ENCODE assay signal across 8 cellular contexts in the genomic region with DNA sequence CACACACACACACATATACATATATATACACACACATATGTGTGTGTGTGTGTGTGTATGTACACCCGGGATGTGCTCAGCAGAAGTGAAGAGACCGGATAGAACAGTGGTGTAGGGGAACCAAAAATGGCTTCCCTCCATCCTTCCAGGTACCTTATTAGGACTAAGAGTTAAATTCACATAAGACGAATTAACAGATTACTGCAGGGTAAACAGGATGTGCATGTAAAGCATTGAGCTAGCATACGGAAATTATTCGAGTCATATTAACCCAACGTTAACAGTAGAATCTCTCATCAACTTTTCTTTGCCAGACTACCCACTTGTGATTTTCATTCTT. TPM values are rescaled to one million over a fixed set of nuclear protein-coding genes. Genes with fewer than 3 reads are reported as not detected.
A peak's percentile ranks its signal among the peaks of the same experiment; 100 is the strongest.
DNase-seq lines count a peak whose midpoint lies in the region; ATAC-seq, FAIRE-seq and TF ChIP-seq lines count a peak whose summit lies in the region.

No MANE protein-coding gene starts in this region.

- no peak overlapping the region for H2AFZ ChIP-seq in HepG2 (ENCODE audit: low read length)

- no peak for TF ChIP-seq EP300 in HepG2 (IDR thresholded peaks at IDR 0.05; ENCODE audit: low read depth in 2 of 2, low read length in 2 of 2)
- no peak for TF ChIP-seq EP300 in HepG2 (CRISPR knock-in tag; IDR thresholded peaks at IDR 0.05; ENCODE audit: borderline replicate concordance)

- no peak overlapping the region for H3K4me3 Mint-ChIP-seq in activated CD4-positive, alpha-beta memory T cell treated with anti-CD3 and anti-CD28 coated beads, Interleukin-2, amount 10 ng/mL, durations not matched to agents 7 days and 5 days

- peaks cover 63% of the 10 kb centered on the region for H3K79me2 ChIP-seq in HepG2 (ENCODE audit: insufficient read depth, low read length)

- H3K27me3 ChIP-seq in H7 (ENCODE audit: control insufficient read depth, insufficient read depth, low read length) (no peaks in the 10 kb centered on the region), HepG2 (ENCODE audit: control insufficient read depth in 1 of 2, insufficient read depth in 2 of 2, low read length in 2 of 2) (peaks cover 0 to 4% of the 10 kb centered on the region in 2 experiments; a peak in 1 of 5 replicates)

- H3K4me1 Mint-ChIP-seq in activated CD4-positive, alpha-beta memory T cell treated with anti-CD3 and anti-CD28 coated beads, Interleukin-2, amount 10 ng/mL, durations not matched to agents 7 days and 5 days, result peaks cover 63% of the 10 kb centered on the region

- H3K9ac ChIP-seq in HepG2 (ENCODE audit: insufficient read depth, low read depth, low read length), result peak overlapping the region; percentile 93

- no peak for ATAC-seq in HepG2
- no peak for ATAC-seq in GM19452 (IDR thresholded peaks at IDR 0.05; ENCODE audit: unreplicated experiment)

- CTCF ChIA-PET in HepG2 (lab: Yijun Ruan, JAX; ENCODE audit: low intra/inter-chr PET ratio, low total read pairs), result no interaction called here
- CTCF ChIA-PET in activated CD4-positive, alpha-beta memory T cell treated with anti-CD3 and anti-CD28 coated beads, Interleukin-2, amount 10 ng/mL, durations not matched to agents 7 days and 5 days (lab: Charles Lee), result interaction anchor here (0.8 to 2.1 kb wide), 5 partner anchors 17 to 76 kb away, joined by 3 to 6 read pairs (median 4); a partner anchor contains a TSS

- no peaks in the 10 kb centered on the region for H3K9me3 Mint-ChIP-seq in activated CD4-positive, alpha-beta memory T cell treated with anti-CD3 and anti-CD28 coated beads, Interleukin-2, amount 10 ng/mL, durations not matched to agents 7 days and 5 days

- intact Hi-C loops in HepG2 (cut with micrococcal nuclease; ENCODE audit: unreplicated experiment), result loop anchor here (2.0 kb wide), 2 partner anchors 32 to 76 kb away; a partner anchor contains a TSS

- no peaks in the 10 kb centered on the region for H4K20me1 ChIP-seq in HepG2 (ENCODE audit: insufficient read depth, low read length)

- POLR2A ChIA-PET in HepG2 (lab: Yijun Ruan, JAX), result interaction anchor here (1.1 to 4.1 kb wide), 7 partner anchors 11 to 34 kb away, joined by 3 to 91 read pairs (median 4); a partner anchor contains a TSS
- POLR2A ChIA-PET in activated CD4-positive, alpha-beta memory T cell treated with anti-CD3 and anti-CD28 coated beads, Interleukin-2, amount 10 ng/mL, durations not matched to agents 7 days and 5 days (lab: Charles Lee), result interaction anchor here (0.6 to 4.1 kb wide), 16 partner anchors 11 to 1005 kb away, joined by 3 to 58 read pairs (median 6); a partner anchor contains a TSS

- H3K4me3 ChIP-seq in H7 (ENCODE audit: insufficient read depth, low read depth, low read length), result peak overlapping the region; percentile 100
- peak overlapping the region; percentile 92 to 94 (median 93) for H3K4me3 ChIP-seq in HepG2 (replicated peaks in 1 of 3; ENCODE audit: insufficient read depth in 1 of 3, low read depth in 2 of 3, low read length in 3 of 3)

- WGBS in HepG2 (ENCODE audit: low lambda C conversion rate), result 1% methylated on average over 6 of the region's 6 CpGs

- H3K36me3 ChIP-seq in H7 (replicated peaks; ENCODE audit: control insufficient read depth, insufficient read depth, low read length) (peaks cover 34% of the 10 kb centered on the region), HepG2 (replicated peaks in 1 of 2; ENCODE audit: control insufficient read depth in 1 of 2, insufficient read depth in 2 of 2, low read length in 2 of 2) (peaks cover 21 to 45% of the 10 kb centered on the region in 2 experiments)

- peak; percentile 14 for DNase-seq in A172 (ENCODE audit: low spot score)
- DNase-seq in H7, result peak; percentile 24
- no peak for DNase-seq in HepG2 (ENCODE audit: low spot score)
- DNase-seq in NCI-H1048 (lab: John Stamatoyannopoulos, UW), result no peak
- no peak for DNase-seq in activated CD4-positive, alpha-beta memory T cell treated with anti-CD3 and anti-CD28 coated beads, Interleukin-2, amount 10 ng/mL, durations not matched to agents 7 days and 5 days
- DNase-seq in NCI-H526 (lab: John Stamatoyannopoulos, UW), result no peak

- H3K27ac ChIP-seq in angular gyrus (ENCODE audit: low read depth, low read length) (peak overlapping the region; percentile 86), HepG2 (ENCODE audit: extremely low read length, insufficient read depth, low read length) (peak overlapping the region; percentile 88)

- no peak for TF ChIP-seq POLR2A in HepG2 (IDR thresholded peaks at IDR 0.05; ENCODE audit: insufficient read depth in 1 of 2, low read depth in 2 of 2, low read length in 2 of 2)

- H3K27me3 Mint-ChIP-seq in activated CD4-positive, alpha-beta memory T cell treated with anti-CD3 and anti-CD28 coated beads, Interleukin-2, amount 10 ng/mL, durations not matched to agents 7 days and 5 days, result no peaks in the 10 kb centered on the region

- H3K9me3 ChIP-seq in HepG2 (ENCODE audit: low read length), result no peaks in the 10 kb centered on the region

- no peak for TF ChIP-seq CTCF in HepG2 (CRISPR knock-in tag; IDR thresholded peaks at IDR 0.05)

- H3K27ac Mint-ChIP-seq in activated CD4-positive, alpha-beta memory T cell treated with anti-CD3 and anti-CD28 coated beads, Interleukin-2, amount 10 ng/mL, durations not matched to agents 7 days and 5 days, result no peak overlapping the region

- in situ Hi-C loops in HepG2 (cut with HindIII; ENCODE audit: extremely low pct_ligation_motif_present, low pct_unique_long_range_greater_than_20kb), result no loop called here

- H3K36me3 Mint-ChIP-seq in activated CD4-positive, alpha-beta memory T cell treated with anti-CD3 and anti-CD28 coated beads, Interleukin-2, amount 10 ng/mL, durations not matched to agents 7 days and 5 days (ENCODE audit: low read depth), result peaks cover 73% of the 10 kb centered on the region

- peak overlapping the region; percentile 94 for H3K4me2 ChIP-seq in HepG2 (ENCODE audit: low read depth, low read length)

- H3K4me1 ChIP-seq in HepG2 (ENCODE audit: insufficient read depth, low read length), result peaks cover 44% of the 10 kb centered on the region

- no TSS peak for BruUV-seq in HepG2 (replicated peaks; lab: Mats Ljungman, UMichigan)

- FAIRE-seq in HepG2 (lab: Jason Lieb, UNC), result no peak

- TF ChIP-seq RAD21 in HepG2 (CRISPR knock-in tag; IDR thresholded peaks at IDR 0.05), result no peak

RNA-seq across cellular contexts. Expression of a gene that starts 0.7 kb away (rescaled TPM):
- total RNA-seq in A172 (2014; rRNA removed; shearing (Covaris generic)), result 48.7 and 68.4 TPM in 2 replicates
- total RNA-seq in H7 (2014; rRNA removed; shearing (Covaris generic)), result 71.1 and 100 TPM in 2 replicates
- 70.9 and 105 TPM in 2 replicates for total RNA-seq in HepG2 (2016; rRNA removed; fragmentation: Illumina TruSeq; extraction: Trizol)
- 17.0 and 17.9 TPM in 2 replicates for total RNA-seq in HepG2 (2016; cell fraction: cytosol; rRNA removed; fragmentation: Illumina TruSeq; extraction: Trizol; ENCODE audit: low read depth)
- total RNA-seq in HepG2 (2016; cell fraction: insoluble cytoplasmic fraction; rRNA removed; fragmentation: Illumina TruSeq; extraction: Trizol), result 72.4 and 104 TPM in 2 replicates
- 37.3 and 42.3 TPM in 2 replicates for total RNA-seq in HepG2 (2016; cell fraction: membrane; rRNA removed; fragmentation: Illumina TruSeq; extraction: Trizol)
- 53.7 and 58.2 TPM in 2 replicates for total RNA-seq in HepG2 (2016; cell fraction: nucleus; rRNA removed; fragmentation: Illumina TruSeq; extraction: Trizol)
- polyA plus RNA-seq in HepG2 (2011; rRNA removed), result 67.9 and 100 TPM in 2 replicates
- polyA plus RNA-seq in HepG2 (2011; cell fraction: cytosol; rRNA removed), result 63.9 and 67.0 TPM in 2 replicates
- polyA plus RNA-seq in HepG2 (2011; cell fraction: nucleus; rRNA removed), result 63.5 and 65.1 TPM in 2 replicates
- polyA plus RNA-seq in HepG2 (2012), result 39.4 and 55.3 TPM in 2 replicates
- 8.4 and 10.8 TPM in 2 replicates for polyA plus RNA-seq in HepG2 (2016; cell fraction: cytosol; fragmentation: Illumina TruSeq; extraction: Trizol; ENCODE audit: low read depth)
- 89.9 and 97.0 TPM in 2 replicates for polyA plus RNA-seq in HepG2 (2016; cell fraction: insoluble cytoplasmic fraction; fragmentation: Illumina TruSeq; extraction: Trizol; ENCODE audit: low read depth)
- polyA plus RNA-seq in HepG2 (2016; cell fraction: membrane; fragmentation: Illumina TruSeq; extraction: Trizol; ENCODE audit: low read depth), result 17.6 and 17.8 TPM in 2 replicates
- polyA plus RNA-seq in HepG2 (2016; cell fraction: nucleus; fragmentation: Illumina TruSeq; extraction: Trizol; ENCODE audit: insufficient read depth, low read depth), result 76.3 and 78.8 TPM in 2 replicates
- polyA minus RNA-seq in HepG2 (2011; rRNA and poly(A)+ RNA removed; ENCODE audit: low replicate concordance), result 186 and 265 TPM in 2 replicates
- 59.5 and 62.1 TPM in 2 replicates for polyA minus RNA-seq in HepG2 (2011; cell fraction: cytosol; rRNA and poly(A)+ RNA removed)
- polyA minus RNA-seq in HepG2 (2011; cell fraction: nucleus; rRNA and poly(A)+ RNA removed), result 49.2 and 64.4 TPM in 2 replicates
- 10 to 100 TPM; 61.5 to 64.9 TPM for total RNA-seq in activated CD4-positive, alpha-beta memory T cell treated with anti-CD3 and anti-CD28 coated beads, Interleukin-2, amount 10 ng/mL, durations not matched to agents 7 days and 5 days

RNA-seq across cellular contexts. Expression of a gene that starts 1.1 kb away (rescaled TPM):
- total RNA-seq in A172 (2014; rRNA removed; shearing (Covaris generic)), result 131 and 137 TPM in 2 replicates
- 158 and 160 TPM in 2 replicates for total RNA-seq in H7 (2014; rRNA removed; shearing (Covaris generic))
- total RNA-seq in HepG2 (2016; rRNA removed; fragmentation: Illumina TruSeq; extraction: Trizol), result 224 and 335 TPM in 2 replicates
- 127 and 136 TPM in 2 replicates for total RNA-seq in HepG2 (2016; cell fraction: cytosol; rRNA removed; fragmentation: Illumina TruSeq; extraction: Trizol; ENCODE audit: low read depth)
- 218 and 331 TPM in 2 replicates for total RNA-seq in HepG2 (2016; cell fraction: insoluble cytoplasmic fraction; rRNA removed; fragmentation: Illumina TruSeq; extraction: Trizol)
- total RNA-seq in HepG2 (2016; cell fraction: membrane; rRNA removed; fragmentation: Illumina TruSeq; extraction: Trizol), result 173 and 174 TPM in 2 replicates
- total RNA-seq in HepG2 (2016; cell fraction: nucleus; rRNA removed; fragmentation: Illumina TruSeq; extraction: Trizol), result 85.9 and 90.8 TPM in 2 replicates
- 55.7 and 96.4 TPM in 2 replicates for polyA plus RNA-seq in HepG2 (2011; rRNA removed)
- 60.3 and 70.8 TPM in 2 replicates for polyA plus RNA-seq in HepG2 (2011; cell fraction: cytosol; rRNA removed)
- polyA plus RNA-seq in HepG2 (2011; cell fraction: nucleus; rRNA removed), result 23.6 and 31.7 TPM in 2 replicates
- polyA plus RNA-seq in HepG2 (2012), result 41.6 and 70.4 TPM in 2 replicates
- 36.5 and 39.6 TPM in 2 replicates for polyA plus RNA-seq in HepG2 (2016; cell fraction: cytosol; fragmentation: Illumina TruSeq; extraction: Trizol; ENCODE audit: low read depth)
- polyA plus RNA-seq in HepG2 (2016; cell fraction: insoluble cytoplasmic fraction; fragmentation: Illumina TruSeq; extraction: Trizol; ENCODE audit: low read depth), result 285 and 289 TPM in 2 replicates
- 72.5 and 73.7 TPM in 2 replicates for polyA plus RNA-seq in HepG2 (2016; cell fraction: membrane; fragmentation: Illumina TruSeq; extraction: Trizol; ENCODE audit: low read depth)
- polyA plus RNA-seq in HepG2 (2016; cell fraction: nucleus; fragmentation: Illumina TruSeq; extraction: Trizol; ENCODE audit: insufficient read depth, low read depth), result 111 and 116 TPM in 2 replicates
- 63.7 and 146 TPM in 2 replicates for polyA minus RNA-seq in HepG2 (2011; rRNA and poly(A)+ RNA removed; ENCODE audit: low replicate concordance)
- polyA minus RNA-seq in HepG2 (2011; cell fraction: cytosol; rRNA and poly(A)+ RNA removed), result 43.1 and 61.1 TPM in 2 replicates
- 25.4 and 35.1 TPM in 2 replicates for polyA minus RNA-seq in HepG2 (2011; cell fraction: nucleus; rRNA and poly(A)+ RNA removed)
- total RNA-seq in activated CD4-positive, alpha-beta memory T cell treated with anti-CD3 and anti-CD28 coated beads, Interleukin-2, amount 10 ng/mL, durations not matched to agents 7 days and 5 days, result 10 to 100 TPM; 91.9 to 95.4 TPM

RNA-seq across cellular contexts. Expression of a gene that starts 19.0 kb away (rescaled TPM):
- not detected in 2 replicates for total RNA-seq in A172 (2014; rRNA removed; shearing (Covaris generic))
- total RNA-seq in H7 (2014; rRNA removed; shearing (Covaris generic)), result not detected in 2 replicates
- 0.38 and 0.49 TPM in 2 replicates for total RNA-seq in HepG2 (2016; rRNA removed; fragmentation: Illumina TruSeq; extraction: Trizol)
- total RNA-seq in HepG2 (2016; cell fraction: cytosol; rRNA removed; fragmentation: Illumina TruSeq; extraction: Trizol; ENCODE audit: low read depth), result 0.09 TPM in 1 of 2 replicates, not detected in the other
- 0.28 and 0.35 TPM in 2 replicates for total RNA-seq in HepG2 (2016; cell fraction: insoluble cytoplasmic fraction; rRNA removed; fragmentation: Illumina TruSeq; extraction: Trizol)
- total RNA-seq in HepG2 (2016; cell fraction: membrane; rRNA removed; fragmentation: Illumina TruSeq; extraction: Trizol), result 0.17 and 0.31 TPM in 2 replicates
- 0.53 and 0.65 TPM in 2 replicates for total RNA-seq in HepG2 (2016; cell fraction: nucleus; rRNA removed; fragmentation: Illumina TruSeq; extraction: Trizol)
- polyA plus RNA-seq in HepG2 (2011; rRNA removed), result 0.17 and 0.25 TPM in 2 replicates
- 0.10 and 0.17 TPM in 2 replicates for polyA plus RNA-seq in HepG2 (2011; cell fraction: cytosol; rRNA removed)
- 0.35 and 0.50 TPM in 2 replicates for polyA plus RNA-seq in HepG2 (2011; cell fraction: nucleus; rRNA removed)
- polyA plus RNA-seq in HepG2 (2012), result 0.17 and 0.23 TPM in 2 replicates
- not detected in 2 replicates for polyA plus RNA-seq in HepG2 (2016; cell fraction: cytosol; fragmentation: Illumina TruSeq; extraction: Trizol; ENCODE audit: low read depth)
- 0.30 and 0.41 TPM in 2 replicates for polyA plus RNA-seq in HepG2 (2016; cell fraction: insoluble cytoplasmic fraction; fragmentation: Illumina TruSeq; extraction: Trizol; ENCODE audit: low read depth)
- polyA plus RNA-seq in HepG2 (2016; cell fraction: membrane; fragmentation: Illumina TruSeq; extraction: Trizol; ENCODE audit: low read depth), result 0.06 and 0.08 TPM in 2 replicates
- 0.21 and 0.48 TPM in 2 replicates for polyA plus RNA-seq in HepG2 (2016; cell fraction: nucleus; fragmentation: Illumina TruSeq; extraction: Trizol; ENCODE audit: insufficient read depth, low read depth)
- 0.06 and 0.07 TPM in 2 replicates for polyA minus RNA-seq in HepG2 (2011; rRNA and poly(A)+ RNA removed; ENCODE audit: low replicate concordance)
- 0.26 TPM in 1 of 2 replicates, not detected in the other for polyA minus RNA-seq in HepG2 (2011; cell fraction: cytosol; rRNA and poly(A)+ RNA removed)
- polyA minus RNA-seq in HepG2 (2011; cell fraction: nucleus; rRNA and poly(A)+ RNA removed), result 0.26 and 0.50 TPM in 2 replicates
- total RNA-seq in activated CD4-positive, alpha-beta memory T cell treated with anti-CD3 and anti-CD28 coated beads, Interleukin-2, amount 10 ng/mL, durations not matched to agents 7 days and 5 days, result 10 to 100 TPM; 13.2 TPM

RNA-seq across cellular contexts. Expression of a gene that starts 34.3 kb away (rescaled TPM):
- total RNA-seq in A172 (2014; rRNA removed; shearing (Covaris generic)), result 40.1 and 42.3 TPM in 2 replicates
- 19.1 and 23.9 TPM in 2 replicates for total RNA-seq in H7 (2014; rRNA removed; shearing (Covaris generic))
- total RNA-seq in HepG2 (2016; rRNA removed; fragmentation: Illumina TruSeq; extraction: Trizol), result 75.9 and 88.4 TPM in 2 replicates
- 43.4 and 46.3 TPM in 2 replicates for total RNA-seq in HepG2 (2016; cell fraction: cytosol; rRNA removed; fragmentation: Illumina TruSeq; extraction: Trizol; ENCODE audit: low read depth)
- 80.4 and 87.7 TPM in 2 replicates for total RNA-seq in HepG2 (2016; cell fraction: insoluble cytoplasmic fraction; rRNA removed; fragmentation: Illumina TruSeq; extraction: Trizol)
- total RNA-seq in HepG2 (2016; cell fraction: membrane; rRNA removed; fragmentation: Illumina TruSeq; extraction: Trizol), result 112 and 113 TPM in 2 replicates
- total RNA-seq in HepG2 (2016; cell fraction: nucleus; rRNA removed; fragmentation: Illumina TruSeq; extraction: Trizol), result 48.9 and 57.6 TPM in 2 replicates
- 107 and 111 TPM in 2 replicates for polyA plus RNA-seq in HepG2 (2011; rRNA removed)
- polyA plus RNA-seq in HepG2 (2011; cell fraction: cytosol; rRNA removed), result 81.6 and 121 TPM in 2 replicates
- polyA plus RNA-seq in HepG2 (2011; cell fraction: nucleus; rRNA removed), result 21.7 and 28.8 TPM in 2 replicates
- 87.6 and 100 TPM in 2 replicates for polyA plus RNA-seq in HepG2 (2012)
- 74.9 and 84.3 TPM in 2 replicates for polyA plus RNA-seq in HepG2 (2016; cell fraction: cytosol; fragmentation: Illumina TruSeq; extraction: Trizol; ENCODE audit: low read depth)
- polyA plus RNA-seq in HepG2 (2016; cell fraction: insoluble cytoplasmic fraction; fragmentation: Illumina TruSeq; extraction: Trizol; ENCODE audit: low read depth), result 128 and 133 TPM in 2 replicates
- polyA plus RNA-seq in HepG2 (2016; cell fraction: membrane; fragmentation: Illumina TruSeq; extraction: Trizol; ENCODE audit: low read depth), result 136 and 137 TPM in 2 replicates
- polyA plus RNA-seq in HepG2 (2016; cell fraction: nucleus; fragmentation: Illumina TruSeq; extraction: Trizol; ENCODE audit: insufficient read depth, low read depth), result 94.3 and 100 TPM in 2 replicates
- 14.9 and 72.3 TPM in 2 replicates for polyA minus RNA-seq in HepG2 (2011; rRNA and poly(A)+ RNA removed; ENCODE audit: low replicate concordance)
- 60.3 and 67.3 TPM in 2 replicates for polyA minus RNA-seq in HepG2 (2011; cell fraction: cytosol; rRNA and poly(A)+ RNA removed)
- polyA minus RNA-seq in HepG2 (2011; cell fraction: nucleus; rRNA and poly(A)+ RNA removed), result 45.2 and 49.0 TPM in 2 replicates
- 1 to 10 TPM; 3.7 to 4.3 TPM for total RNA-seq in activated CD4-positive, alpha-beta memory T cell treated with anti-CD3 and anti-CD28 coated beads, Interleukin-2, amount 10 ng/mL, durations not matched to agents 7 days and 5 days

Comparison
In these comparisons a context has a peak if more than half of its experiments do, and no peak if none do; other contexts are left out.
1. DNase-seq: peak in A172 (single experiment) and H7 (single experiment); none in HepG2 (single experiment), NCI-H1048 (single experiment), activated CD4-positive, alpha-beta memory T cell treated with anti-CD3 and anti-CD28 coated beads, Interleukin-2, amount 10 ng/mL, durations not matched to agents 7 days and 5 days (single experiment) and NCI-H526 (0 of 2).